In the genomic region with DNA sequence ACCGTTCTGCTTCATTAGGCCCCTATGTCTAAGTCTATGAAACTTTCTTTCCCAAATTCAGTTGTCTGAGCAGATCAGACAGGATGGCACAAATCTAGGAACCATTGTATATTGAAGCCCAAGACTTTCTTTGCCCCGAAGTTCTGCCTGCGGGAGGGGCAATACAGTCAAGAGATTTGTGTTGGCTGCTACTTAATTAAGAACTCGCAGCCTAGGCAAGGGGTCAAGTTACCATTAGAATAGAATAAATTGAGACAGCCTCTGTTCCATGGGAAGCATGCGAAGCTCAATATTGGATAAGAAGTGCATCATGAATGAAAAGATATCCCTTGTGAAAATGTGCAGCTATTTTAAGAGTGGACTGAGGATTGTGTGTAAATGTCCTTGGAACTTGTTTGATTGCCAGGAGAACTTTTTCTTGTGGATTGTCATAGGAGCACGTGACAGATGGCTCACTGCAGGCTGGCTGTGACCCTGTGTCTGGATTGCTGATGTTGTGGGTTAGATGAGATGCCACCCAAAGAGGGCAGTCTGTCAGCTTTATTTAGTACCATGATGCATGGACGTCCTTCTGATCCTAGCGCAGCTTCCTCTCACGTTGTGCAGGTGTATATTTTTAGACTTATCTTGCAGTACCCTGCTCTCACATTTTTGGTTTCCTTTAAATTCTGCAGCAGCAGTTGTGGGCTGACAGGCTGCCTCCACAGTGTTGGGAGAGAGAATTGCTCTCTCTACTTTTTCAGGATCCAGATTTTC, we compare ENCODE assay signal across 15 cellular contexts. TPM values are rescaled to one million over a fixed set of nuclear protein-coding genes. Genes with fewer than 3 reads are reported as not detected.
DNase-seq lines count a peak whose midpoint lies in the region; ATAC-seq and TF ChIP-seq lines count a peak whose summit lies in the region.
"Had no signal": no experiment of that assay in that cellular context is flagged by ENCODE, and none has a peak within 500 bp of the region (broad histone marks: within the 10 kb centered on the region; RNA-seq: fewer than 3 reads in every experiment).

No MANE protein-coding gene starts in this region.

- no peak for ATAC-seq in HG03457 (IDR thresholded peaks at IDR 0.05; ENCODE audit: unreplicated experiment)
- no peak for ATAC-seq in HG02973 (IDR thresholded peaks at IDR 0.05; ENCODE audit: unreplicated experiment)
- ATAC-seq in HG02884 (IDR thresholded peaks at IDR 0.05; ENCODE audit: unreplicated experiment) = no peak
- no peak for ATAC-seq in HG03097 (IDR thresholded peaks at IDR 0.05; ENCODE audit: low FRiP score, unreplicated experiment)
- ATAC-seq: PC-3; stimulated activated naive CD8-positive, alpha-beta T cell treated with anti-CD3 and anti-CD28 coated beads, Interleukin-15, amount 100 ng/mL, for 72 hours had no signal

- H3K9me3 ChIP-seq in cardiac muscle cell (ENCODE audit: low read depth) = no peaks in the 10 kb centered on the region
- H3K9me3 ChIP-seq: SK-N-SH, vagina had no signal

- peaks cover 15% of the 10 kb centered on the region for H3K4me1 ChIP-seq in cardiac muscle cell (ENCODE audit: low read depth)
- H3K4me1 ChIP-seq: vagina had no signal

- no peaks in the 10 kb centered on the region for H3K27me3 ChIP-seq in cardiac muscle cell
- H3K27me3 ChIP-seq: vagina had no signal

- H3K36me3 ChIP-seq in cardiac muscle cell = no peaks in the 10 kb centered on the region
- H3K36me3 ChIP-seq: vagina had no signal

- peak overlapping the region; percentile 77 for H3K27ac ChIP-seq in cardiac muscle cell
- H3K27ac ChIP-seq: vagina had no signal

- no peak overlapping the region for H3K4me3 ChIP-seq in cardiac muscle cell
- H3K4me3 ChIP-seq: vagina had no signal

- TF ChIP-seq CTCF in cardiac muscle cell (IDR thresholded peaks at IDR 0.05; ENCODE audit: low read depth, low read length) = no peak

- DNase-seq in DMS 273 treated with DMSO at 0.1 percent for 48 hours (lab: John Stamatoyannopoulos, UW) (peak; percentile 35), NCI-H82 (lab: John Stamatoyannopoulos, UW) (peak; percentile 55), cardiac muscle cell (ENCODE audit: low read depth in 1 of 2, low spot score in 1 of 2) (peak in 1 of 2 donors; percentile 48), occipital lobe (lab: John Stamatoyannopoulos, UW) (peak; percentile 17)
- DNase-seq: activated CD4-positive, alpha-beta memory T cell treated with anti-CD3 and anti-CD28 coated beads, Interleukin-2, amount 10 ng/mL, durations not matched to agents 7 days and 5 days; NCI-H1694 treated with DMSO at 0.1 percent for 48 hours; NCI-H510A treated with DMSO at 0.1 percent for 48 hours; PC-3; SK-N-SH; stimulated activated naive CD8-positive, alpha-beta T cell treated with anti-CD3 and anti-CD28 coated beads, Interleukin-15, amount 100 ng/mL, for 72 hours had no signal

RNA-seq across cellular contexts. Expression of gene HAUS1, which starts 30.9 kb away (rescaled TPM):
- total RNA-seq in cardiac muscle cell (34.8 and 75.5 TPM in 2 replicates), occipital lobe (34.8 TPM)
- polyA plus RNA-seq in cardiac muscle cell = 74.2 and 75.8 TPM in 2 replicates

RNA-seq across cellular contexts. Expression of gene ATP5F1A, which starts 37.0 kb away (rescaled TPM):
- 1,340 and 1,633 TPM in 2 replicates for total RNA-seq in cardiac muscle cell
- polyA plus RNA-seq in cardiac muscle cell = 1,388 and 1,610 TPM in 2 replicates
- 642 TPM for total RNA-seq in occipital lobe
